Comparison of ENCODE assay signal across 9 cellular contexts in the genomic region with DNA sequence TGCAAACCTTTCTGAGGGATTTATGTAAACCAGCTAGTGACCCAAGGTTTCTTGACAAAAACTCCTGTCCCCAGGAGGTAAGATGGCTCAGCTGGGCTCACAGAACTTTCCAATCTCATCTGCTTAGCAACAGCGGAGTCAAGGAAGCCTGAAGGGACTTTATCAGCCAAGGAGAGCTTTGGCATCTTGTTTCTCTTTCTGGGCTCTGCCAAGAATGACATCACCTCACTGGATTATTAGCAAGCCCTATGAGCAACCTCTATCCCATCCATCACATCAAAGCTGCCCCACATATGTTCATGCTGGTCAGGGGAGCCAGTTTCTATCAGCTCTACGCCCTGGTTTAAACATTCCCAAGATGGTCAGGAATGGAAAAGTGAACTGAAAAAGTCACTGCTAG.
DNase-seq lines count a peak whose midpoint lies in the region; ATAC-seq and TF ChIP-seq lines count a peak whose summit lies in the region.
"Had no signal": no experiment of that assay in that cellular context is flagged by ENCODE, and none has a peak within 500 bp of the region (broad histone marks: within the 10 kb centered on the region; RNA-seq: fewer than 3 reads in every experiment).

No MANE protein-coding gene starts in this region.

- DNase-seq in H4 (ENCODE audit: low spot score) (peak; percentile 60), T1000 (lab: John Stamatoyannopoulos, UW) (peak; percentile 33), fibroblast of the aortic adventitia (ENCODE audit: low read depth) (peak; percentile 96), retinal pigment epithelial cell (ENCODE audit: low read depth) (peak; percentile 60), midbrain (lab: John Stamatoyannopoulos, UW) (no peak), esophagus squamous epithelium (lab: John Stamatoyannopoulos, UW) (no peak)
- DNase-seq: head of caudate nucleus had no signal

- no peaks in the 10 kb centered on the region for H3K36me3 ChIP-seq in esophagus squamous epithelium
- H3K36me3 ChIP-seq: HAP-1 had no signal

- intact Hi-C loops in esophagus squamous epithelium (cut with DNase I), result no loop called here

- H3K4me3 ChIP-seq in fibroblast of the aortic adventitia (ENCODE audit: low read depth, low read length), result no peak overlapping the region
- H3K4me3 ChIP-seq in retinal pigment epithelial cell (ENCODE audit: low read length), result no peak overlapping the region
- no peak overlapping the region for H3K4me3 ChIP-seq in esophagus squamous epithelium
- H3K4me3 ChIP-seq: HAP-1 had no signal

- H3K27me3 ChIP-seq in esophagus squamous epithelium, result no peaks in the 10 kb centered on the region

- 53 to 59% methylated on average over 2 of the region's 2 CpGs for WGBS in esophagus squamous epithelium, 2 donors

- TF ChIP-seq CTCF in fibroblast of the aortic adventitia (IDR thresholded peaks at IDR 0.05; ENCODE audit: insufficient read depth, low read length) (no peak), retinal pigment epithelial cell (conservative IDR thresholded peaks at IDR 0.05; ENCODE audit: low read depth, low read length) (no peak), esophagus squamous epithelium (IDR thresholded peaks at IDR 0.05) (no peak)

- no peak for ATAC-seq in HG03565 (IDR thresholded peaks at IDR 0.05; ENCODE audit: unreplicated experiment)

- no peaks in the 10 kb centered on the region for H3K4me1 ChIP-seq in esophagus squamous epithelium
- H3K4me1 ChIP-seq: HAP-1 had no signal

- no peak overlapping the region for H3K27ac ChIP-seq in esophagus squamous epithelium

- no peak for TF ChIP-seq POLR2A in esophagus squamous epithelium (IDR thresholded peaks at IDR 0.05)

- H3K9me3 ChIP-seq in esophagus squamous epithelium, result no peaks in the 10 kb centered on the region
- H3K9me3 ChIP-seq: HAP-1 had no signal

Comparison
In these comparisons a context has a peak if more than half of its experiments do, and no peak if none do; other contexts are left out.
1. DNase-seq: peak in H4 (single experiment), T1000 (single experiment), fibroblast of the aortic adventitia (single experiment) and retinal pigment epithelial cell (single experiment); none in midbrain (single experiment) and esophagus squamous epithelium (single experiment).